Comparison of ENCODE assay signal across 9 cellular contexts in the genomic region with DNA sequence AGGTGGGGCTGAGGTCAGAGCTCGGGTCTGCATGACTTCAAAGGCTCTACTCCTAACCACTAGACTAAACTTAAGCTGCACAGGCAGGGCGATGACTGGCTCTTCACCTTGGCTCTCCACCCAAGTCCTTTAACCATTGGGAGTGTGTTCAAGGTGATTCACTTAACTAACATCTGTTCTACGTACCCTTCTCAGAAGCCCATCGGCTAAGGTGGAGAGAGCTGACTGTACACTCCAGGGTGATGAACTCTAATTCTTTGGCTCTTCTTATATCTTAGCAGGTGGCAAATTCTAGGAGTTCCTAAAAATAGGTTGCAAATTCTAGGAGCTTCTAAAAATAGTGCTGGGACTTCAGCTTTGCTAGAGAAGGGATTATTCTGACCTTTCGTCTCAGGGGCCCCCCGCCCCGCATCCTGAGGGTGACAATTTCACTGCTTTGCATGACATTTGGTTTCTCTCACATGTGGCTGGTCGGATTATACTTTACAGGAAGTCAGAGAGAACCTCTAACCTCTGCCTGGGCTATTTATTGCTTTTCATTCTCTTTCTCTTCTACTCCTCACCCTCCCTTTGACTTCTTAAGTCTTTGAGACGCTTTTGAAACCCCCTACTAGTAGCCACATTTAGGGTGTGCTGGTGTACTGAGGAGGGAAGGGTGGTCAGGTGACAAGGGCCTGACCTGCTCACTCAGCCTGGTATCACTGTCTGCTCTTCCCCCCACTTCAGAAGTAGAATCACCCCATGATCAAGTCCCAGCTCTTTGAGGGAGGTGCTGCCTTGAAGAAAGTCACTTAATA. TPM values are rescaled to one million over a fixed set of nuclear protein-coding genes. Genes with fewer than 3 reads are reported as not detected.
DNase-seq lines count a peak whose midpoint lies in the region; ATAC-seq and TF ChIP-seq lines count a peak whose summit lies in the region.
"Had no signal": no experiment of that assay in that cellular context is flagged by ENCODE, and none has a peak within 500 bp of the region (broad histone marks: within the 10 kb centered on the region; RNA-seq: fewer than 3 reads in every experiment).

No MANE protein-coding gene starts in this region.

- no peaks in the 10 kb centered on the region for H3K79me2 ChIP-seq in KMS-11 (ENCODE audit: insufficient read depth, low read depth)
- H3K79me2 ChIP-seq: parathyroid adenoma had no signal

- H3K9me3 Mint-ChIP-seq in activated naive CD8-positive, alpha-beta T cell treated with anti-CD3 and anti-CD28 coated beads for 36 hours: no peaks in the 10 kb centered on the region

- H3K4me3 Mint-ChIP-seq in activated naive CD8-positive, alpha-beta T cell treated with anti-CD3 and anti-CD28 coated beads for 36 hours: peak overlapping the region; percentile 48

- CTCF ChIA-PET in GM10248 (lab: Yijun Ruan, JAX): interaction anchor here (0.7 to 3.6 kb wide), 16 partner anchors 9 to 1053 kb away, joined by 3 to 19 read pairs (median 4); no protein-coding TSS in a partner anchor

- TF ChIP-seq CTCF in GM10248 (IDR thresholded peaks at IDR 0.05; ENCODE audit: control extremely low read depth, extremely low read depth, low read depth, missing control alignments): no peak
- no peak for TF ChIP-seq CTCF in KMS-11 (conservative IDR thresholded peaks at IDR 0.05; ENCODE audit: low read depth, low read length)
- TF ChIP-seq CTCF in transverse colon (IDR thresholded peaks at IDR 0.05): no peak

- in situ Hi-C loops in transverse colon (cut with MboI; ENCODE audit: low pct_ligation_motif_present in 1 of 4, low pct_unique_long_range_greater_than_20kb in 1 of 4, low sequenced_read_pairs in 3 of 4): no loop called here

- no peak for TF ChIP-seq EP300 in transverse colon (IDR thresholded peaks at IDR 0.05; ENCODE audit: low read depth)

- H3K4me1 ChIP-seq in KMS-11 (ENCODE audit: low read depth, poor library complexity, severe bottlenecking) (peaks cover 81% of the 10 kb centered on the region), transverse colon (no peaks in the 10 kb centered on the region)
- H3K4me1 ChIP-seq: parathyroid adenoma had no signal

- H3K4me2 ChIP-seq in KMS-11: peak overlapping the region; percentile 69

- H3K9ac ChIP-seq in KMS-11: peak overlapping the region; percentile 27; the same call in 1 of the 2 replicates
- H3K9ac ChIP-seq: parathyroid adenoma had no signal

- DNase-seq in GM10248 (ENCODE audit: extremely low spot score) (peak; percentile 62), transverse colon (peak; percentile 58), NCI-H2081 (lab: John Stamatoyannopoulos, UW) (no peak), AML-193 (lab: John Stamatoyannopoulos, UW) (no peak), NOMO-1 treated with dmso at 0.1 percent for 144 hours (lab: John Stamatoyannopoulos, UW; ENCODE audit: unreplicated experiment) (no peak)
- peak; percentile 83 for DNase-seq in activated naive CD8-positive, alpha-beta T cell treated with anti-CD3 and anti-CD28 coated beads for 36 hours

- 57 to 64% methylated on average over 1 to 9 of the region's 9 CpGs for WGBS in transverse colon (ENCODE audit: low coverage in 1 of 2), 2 donors

- peaks cover 4% of the 10 kb centered on the region for H3K27me3 Mint-ChIP-seq in activated naive CD8-positive, alpha-beta T cell treated with anti-CD3 and anti-CD28 coated beads for 36 hours

- H3K27ac ChIP-seq in KMS-11 (peak overlapping the region; percentile 91), transverse colon (peak overlapping the region in 3 of 4 donors; percentile 11 to 62 (median 49))
- H3K27ac ChIP-seq: parathyroid adenoma had no signal

- ATAC-seq in GM21526 (IDR thresholded peaks at IDR 0.05; ENCODE audit: low FRiP score, unreplicated experiment): peak; percentile 78

- POLR2A ChIA-PET in GM10248 (lab: Yijun Ruan, JAX): interaction anchor here (1.1 kb wide), 1 partner anchor 22 kb away, joined by 3 read pairs; no protein-coding TSS in a partner anchor

- peak overlapping the region; percentile 30; the same call in 1 of the 2 replicates for H2AFZ ChIP-seq in KMS-11 (ENCODE audit: low read depth)
- H2AFZ ChIP-seq: parathyroid adenoma had no signal

- peaks cover 55% of the 10 kb centered on the region for H3K4me1 Mint-ChIP-seq in activated naive CD8-positive, alpha-beta T cell treated with anti-CD3 and anti-CD28 coated beads for 36 hours

- H3K4me3 ChIP-seq in KMS-11 (IDR thresholded peaks at IDR 0.05; ENCODE audit: insufficient read depth, low read depth, low read length): no peak overlapping the region
- H3K4me3 ChIP-seq in transverse colon: no peak overlapping the region

- no peak for TF ChIP-seq POLR2A in transverse colon (IDR thresholded peaks at IDR 0.05)

- H3K27ac Mint-ChIP-seq in activated naive CD8-positive, alpha-beta T cell treated with anti-CD3 and anti-CD28 coated beads for 36 hours: peak overlapping the region; percentile 95

- H3K27me3 ChIP-seq in KMS-11 (ENCODE audit: insufficient read depth, low read depth) (no peaks in the 10 kb centered on the region), transverse colon (no peaks in the 10 kb centered on the region)

- H3K36me3 Mint-ChIP-seq in activated naive CD8-positive, alpha-beta T cell treated with anti-CD3 and anti-CD28 coated beads for 36 hours: no peaks in the 10 kb centered on the region

- no peaks in the 10 kb centered on the region for H3K9me3 ChIP-seq in transverse colon

- no peaks in the 10 kb centered on the region for H4K20me1 ChIP-seq in KMS-11 (ENCODE audit: insufficient read depth)

- H3K36me3 ChIP-seq in KMS-11 (ENCODE audit: insufficient read depth): no peaks in the 10 kb centered on the region
- no peaks in the 10 kb centered on the region for H3K36me3 ChIP-seq in transverse colon

- intact Hi-C loops in transverse colon (cut with DNase I; ENCODE audit: low total_unique reads): no loop called here

RNA-seq across cellular contexts. Expression of a gene that starts 55.5 kb away (rescaled TPM):
- 10 to 100 TPM; 13.1 to 13.4 TPM for total RNA-seq in activated naive CD8-positive, alpha-beta T cell treated with anti-CD3 and anti-CD28 coated beads for 36 hours
- total RNA-seq in transverse colon: 10 to 100 TPM in 3 of 4 donors, 1 to 10 TPM in 1; 2.4 to 32.4 (median 18.6) TPM

Comparison
In these comparisons a context has a peak if more than half of its experiments do, and no peak if none do; other contexts are left out.
1. DNase-seq: peak in GM10248 (single experiment), activated naive CD8-positive, alpha-beta T cell treated with anti-CD3 and anti-CD28 coated beads for 36 hours (single experiment) and transverse colon (single experiment); none in NCI-H2081 (0 of 2), AML-193 (0 of 2) and NOMO-1 treated with dmso at 0.1 percent for 144 hours (single experiment).